ENCODE assay signal across 17 cellular contexts in the genomic region with DNA sequence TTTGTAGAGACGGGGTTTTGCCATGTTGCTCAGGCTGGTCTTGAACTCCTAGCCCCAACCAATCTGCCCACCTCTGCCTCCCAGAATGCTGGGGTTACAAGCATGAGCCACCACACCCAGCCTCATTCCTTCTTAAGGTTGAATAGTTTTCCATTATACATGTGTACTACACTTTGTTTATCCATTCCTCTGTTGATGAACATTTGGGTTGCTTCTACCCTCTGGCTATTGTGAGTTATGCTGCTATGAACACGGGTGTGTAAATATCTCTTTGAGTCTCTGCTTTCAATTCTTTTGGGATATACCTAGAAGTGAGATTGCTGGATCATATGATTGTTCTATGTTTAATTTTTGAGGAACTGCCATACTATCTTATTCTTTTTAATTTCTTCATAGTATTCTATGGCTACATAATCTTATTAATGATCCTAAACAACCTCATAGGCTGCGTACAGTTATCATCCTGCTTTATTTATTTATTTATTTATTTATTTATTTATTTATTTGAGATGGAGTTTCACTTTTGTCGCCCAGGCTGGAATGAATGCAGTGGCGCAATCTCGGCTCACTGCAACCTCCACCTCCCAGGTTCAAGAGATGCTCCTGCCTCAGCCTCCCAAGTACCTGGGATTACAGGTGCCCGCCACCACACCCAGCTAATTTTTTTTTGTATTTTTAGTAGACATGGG. TPM values are rescaled to one million over a fixed set of nuclear protein-coding genes. Genes with fewer than 3 reads are reported as not detected.
DNase-seq lines count a peak whose midpoint lies in the region; ATAC-seq, FAIRE-seq and TF ChIP-seq lines count a peak whose summit lies in the region.
"Had no signal": no experiment of that assay in that cellular context is flagged by ENCODE, and none has a peak within 500 bp of the region (broad histone marks: within the 10 kb centered on the region; RNA-seq: fewer than 3 reads in every experiment).

No MANE protein-coding gene starts in this region.

- H3K9ac ChIP-seq in endodermal cell (ENCODE audit: extremely low read depth, low read length, poor library complexity, severe bottlenecking) (no peak overlapping the region), trophoblast cell (ENCODE audit: low read length) (no peak overlapping the region)

- no peak overlapping the region for H4K8ac ChIP-seq in trophoblast cell (ENCODE audit: low read depth, low read length)

- peaks cover 4% of the 10 kb centered on the region; the same call in 1 of the 3 replicates for H3K4me1 ChIP-seq in A549
- peaks cover 9% of the 10 kb centered on the region for H3K4me1 ChIP-seq in endodermal cell (ENCODE audit: control insufficient read depth, insufficient read depth, low read length)
- peaks cover 5 to 7% of the 10 kb centered on the region in 2 experiments for H3K4me1 ChIP-seq in trophoblast cell (ENCODE audit: control insufficient read depth in 1 of 2, insufficient read depth in 2 of 2, low read length in 2 of 2)
- no peaks in the 10 kb centered on the region for H3K4me1 ChIP-seq in CD8-positive, alpha-beta T cell (ENCODE audit: insufficient read depth, low read length)
- H3K4me1 ChIP-seq: HAP-1 had no signal

- H3K36me3 ChIP-seq in endodermal cell (ENCODE audit: control insufficient read depth, insufficient read depth, low read length) (peaks cover 42% of the 10 kb centered on the region), trophoblast cell (ENCODE audit: control insufficient read depth in 1 of 2, insufficient read depth in 2 of 2, low read length in 2 of 2) (peaks cover 27 to 33% of the 10 kb centered on the region in 2 experiments)
- H3K36me3 ChIP-seq in CD8-positive, alpha-beta T cell (ENCODE audit: insufficient read depth, low read length), result no peaks in the 10 kb centered on the region

- H3K27me3 Mint-ChIP-seq in endodermal cell (ENCODE audit: insufficient read depth), result no peaks in the 10 kb centered on the region
- no peaks in the 10 kb centered on the region for H3K27me3 Mint-ChIP-seq in CD8-positive, alpha-beta T cell (ENCODE audit: low read depth)
- H3K27me3 Mint-ChIP-seq in activated T-cell treated with anti-CD3 and anti-CD28 coated beads, Interleukin-2, amount 50 U/mL, for 72 hours (ENCODE audit: low read depth), result no peaks in the 10 kb centered on the region
- H3K27me3 Mint-ChIP-seq: B cell; CD4-positive, alpha-beta T cell had no signal

- no peak for DNase-seq in A549 (ENCODE audit: low read depth in 1 of 2, low spot score in 1 of 2)
- peak; percentile 64 for DNase-seq in M059J (ENCODE audit: low read depth)
- DNase-seq in endodermal cell, result no peak
- peak; percentile 56 to 83 for DNase-seq in trophoblast cell
- DNase-seq in SK-N-DZ (ENCODE audit: low spot score), result no peak
- no peak for DNase-seq in CD8-positive, alpha-beta T cell
- DNase-seq in activated T-cell treated with anti-CD3 and anti-CD28 coated beads, Interleukin-2, amount 50 U/mL, for 72 hours, result no peak
- DNase-seq: ACHN; CD4-positive, alpha-beta T cell; DMS79; NCI-H1417 treated with DMSO at 0.1 percent for 48 hours; NCI-H2029 treated with DMSO at 0.1 percent for 48 hours; NCI-H526; OCI-M1 had no signal

- H3K27me3 ChIP-seq in endodermal cell (ENCODE audit: control insufficient read depth, insufficient read depth, low read length, poor library complexity, severe bottlenecking) (no peaks in the 10 kb centered on the region), trophoblast cell (ENCODE audit: insufficient read depth, low read length) (no peaks in the 10 kb centered on the region)
- H3K27me3 ChIP-seq in CD8-positive, alpha-beta T cell (ENCODE audit: insufficient read depth, low read length), result no peaks in the 10 kb centered on the region

- no peak overlapping the region for H3K14ac ChIP-seq in trophoblast cell (ENCODE audit: low read length)

- ATAC-seq in A549, result no peak
- ATAC-seq in CD8-positive, alpha-beta T cell, result no peak
- no peak for ATAC-seq in activated T-cell treated with anti-CD3 and anti-CD28 coated beads, Interleukin-2, amount 50 U/mL, for 72 hours (replicated peaks in 1 of 2)

- FAIRE-seq in A549 (lab: Jason Lieb, UNC), result no peak

- TF ChIP-seq POLR2A in A549 (IDR thresholded peaks at IDR 0.05; ENCODE audit: low read length), result no peak

- no peak for TF ChIP-seq CTCF in A549 (IDR thresholded peaks at IDR 0.05)
- TF ChIP-seq CTCF in endodermal cell (conservative IDR thresholded peaks at IDR 0.05), result no peak
- TF ChIP-seq CTCF in CD8-positive, alpha-beta T cell (IDR thresholded peaks at IDR 0.05), result no peak

- no peak overlapping the region for H2BK5ac ChIP-seq in trophoblast cell (ENCODE audit: low read depth, low read length, poor library complexity)

- H3K4me3 Mint-ChIP-seq in endodermal cell, result no peak overlapping the region
- no peak overlapping the region for H3K4me3 Mint-ChIP-seq in CD8-positive, alpha-beta T cell
- no peak overlapping the region for H3K4me3 Mint-ChIP-seq in activated T-cell treated with anti-CD3 and anti-CD28 coated beads, Interleukin-2, amount 50 U/mL, for 72 hours
- H3K4me3 Mint-ChIP-seq: B cell; CD4-positive, alpha-beta T cell had no signal

- H4K12ac ChIP-seq in trophoblast cell (ENCODE audit: low read depth, low read length), result no peak overlapping the region

- H3K4me1 Mint-ChIP-seq in endodermal cell, result peaks cover 12% of the 10 kb centered on the region
- H3K4me1 Mint-ChIP-seq in CD8-positive, alpha-beta T cell (ENCODE audit: low read depth), result no peaks in the 10 kb centered on the region
- H3K4me1 Mint-ChIP-seq in activated T-cell treated with anti-CD3 and anti-CD28 coated beads, Interleukin-2, amount 50 U/mL, for 72 hours (ENCODE audit: low read depth), result peaks cover 8% of the 10 kb centered on the region

- WGBS in A549 (ENCODE audit: missing lambda C conversion rate), result 85% methylated on average over 7 of the region's 7 CpGs
- WGBS in endodermal cell (ENCODE audit: insufficient coverage in 1 of 2, insufficient read length in 1 of 2), 2 experiments, result 94 to 97% methylated on average over 4 to 6 of the region's 7 CpGs
- no CpG with 5 or more reads among the region's 7 CpGs for WGBS in trophoblast cell (ENCODE audit: extremely low coverage, insufficient coverage, insufficient read length)

- intact Hi-C loops in CD8-positive, alpha-beta T cell (cut with DNase I, micrococcal nuclease), result no loop called here

- H3K27ac Mint-ChIP-seq in endodermal cell, result peak overlapping the region; percentile 14
- H3K27ac Mint-ChIP-seq in CD8-positive, alpha-beta T cell, result no peak overlapping the region
- no peak overlapping the region for H3K27ac Mint-ChIP-seq in activated T-cell treated with anti-CD3 and anti-CD28 coated beads, Interleukin-2, amount 50 U/mL, for 72 hours
- H3K27ac Mint-ChIP-seq: CD4-positive, alpha-beta T cell had no signal

- H3K79me2 ChIP-seq in trophoblast cell (ENCODE audit: control insufficient read depth, insufficient read depth, low read length, poor library complexity), result no peaks in the 10 kb centered on the region

- CTCF ChIA-PET in A549 (lab: Yijun Ruan, JAX), result interaction anchor here (1.9 to 2.7 kb wide), 3 partner anchors 11 to 18 kb away, joined by 5 to 11 read pairs (median 10); no protein-coding TSS in a partner anchor
- CTCF ChIA-PET in CD8-positive, alpha-beta T cell (lab: Charles Lee), result no interaction called here

- H3K36me3 Mint-ChIP-seq in endodermal cell (ENCODE audit: low read depth), result peaks cover 52% of the 10 kb centered on the region
- no peaks in the 10 kb centered on the region for H3K36me3 Mint-ChIP-seq in CD8-positive, alpha-beta T cell
- H3K36me3 Mint-ChIP-seq in activated T-cell treated with anti-CD3 and anti-CD28 coated beads, Interleukin-2, amount 50 U/mL, for 72 hours (ENCODE audit: insufficient read depth in 2 of 2), result no peaks in the 10 kb centered on the region

- no peak overlapping the region for H3K4ac ChIP-seq in trophoblast cell (ENCODE audit: low read depth, low read length)

- no peak for TF ChIP-seq EP300 in A549 (IDR thresholded peaks at IDR 0.05)

- H3K9me3 ChIP-seq in A549, result no peaks in the 10 kb centered on the region
- no peaks in the 10 kb centered on the region for H3K9me3 ChIP-seq in endodermal cell (ENCODE audit: control insufficient read depth, low read length)
- H3K9me3 ChIP-seq in trophoblast cell (ENCODE audit: insufficient read depth, low read depth, low read length), result no peaks in the 10 kb centered on the region
- no peaks in the 10 kb centered on the region for H3K9me3 ChIP-seq in CD8-positive, alpha-beta T cell (ENCODE audit: low read length)
- H3K9me3 ChIP-seq: HAP-1 had no signal

- H3K18ac ChIP-seq in trophoblast cell (ENCODE audit: low read length), result no peak overlapping the region

- H3K27ac ChIP-seq in A549 (no peak overlapping the region), endodermal cell (ENCODE audit: low read depth, low read length) (no peak overlapping the region), trophoblast cell (ENCODE audit: low read depth, low read length) (no peak overlapping the region)
- H3K27ac ChIP-seq in CD8-positive, alpha-beta T cell (ENCODE audit: low read depth, low read length), result no peak overlapping the region

- H3K9me3 Mint-ChIP-seq in endodermal cell, result no peaks in the 10 kb centered on the region
- no peaks in the 10 kb centered on the region for H3K9me3 Mint-ChIP-seq in CD8-positive, alpha-beta T cell
- no peaks in the 10 kb centered on the region for H3K9me3 Mint-ChIP-seq in activated T-cell treated with anti-CD3 and anti-CD28 coated beads, Interleukin-2, amount 50 U/mL, for 72 hours
- H3K9me3 Mint-ChIP-seq: CD4-positive, alpha-beta T cell had no signal

- H2BK120ac ChIP-seq in trophoblast cell (ENCODE audit: insufficient read depth, low read length, poor library complexity), result no peak overlapping the region

- H3K4me2 ChIP-seq in A549 (no peak overlapping the region), trophoblast cell (ENCODE audit: low read length) (no peak overlapping the region)

- H2BK12ac ChIP-seq in trophoblast cell (ENCODE audit: low read length), result no peak overlapping the region

- no peak overlapping the region for H2AFZ ChIP-seq in trophoblast cell (ENCODE audit: insufficient read depth, low read length, poor library complexity)

- POLR2A ChIA-PET in A549 (lab: Yijun Ruan, JAX), result no interaction called here
- POLR2A ChIA-PET in CD8-positive, alpha-beta T cell (lab: Charles Lee), result interaction anchor here (0.6 kb wide), 1 partner anchor 361 kb away, joined by 3 read pairs; no protein-coding TSS in a partner anchor

- H4K91ac ChIP-seq in trophoblast cell (ENCODE audit: low read depth, low read length), result no peak overlapping the region

- no peak overlapping the region for H3K23ac ChIP-seq in trophoblast cell (ENCODE audit: low read length)

- peaks cover 2% of the 10 kb centered on the region for H3K79me1 ChIP-seq in trophoblast cell (ENCODE audit: low read length)

- no peak for TF ChIP-seq RAD21 in A549 (conservative IDR thresholded peaks at IDR 0.05 in 1 of 2, IDR thresholded peaks at IDR 0.05 in 1 of 2)

- H3K4me3 ChIP-seq in A549, result no peak overlapping the region
- no peak overlapping the region for H3K4me3 ChIP-seq in endodermal cell (ENCODE audit: low read length)
- H3K4me3 ChIP-seq in trophoblast cell (ENCODE audit: low read depth, low read length), result no peak overlapping the region
- H3K4me3 ChIP-seq in CD8-positive, alpha-beta T cell (ENCODE audit: low read depth, low read length), result no peak overlapping the region
- H3K4me3 ChIP-seq: HAP-1 had no signal

- no peak overlapping the region for H2AK5ac ChIP-seq in trophoblast cell (ENCODE audit: low read length)

RNA-seq across cellular contexts. Expression of a gene that starts 49.2 kb away (rescaled TPM):
- polyA plus RNA-seq in A549 (2011; rRNA removed), result 0.09 and 0.17 TPM in 2 replicates
- polyA plus RNA-seq in A549 (2012; cell fraction: cytosol; rRNA removed), result not detected in 2 replicates
- not detected in 2 replicates for polyA plus RNA-seq in A549 (2012; cell fraction: nucleus; rRNA removed)
- 0.04 TPM in 1 of 3 replicates, not detected in the others for polyA plus RNA-seq in A549 (2017; fragmentation: RNase III; extraction: RNeasy Plus Mini Kit Qiagen cat#74134 plus additional on column Dnase treatment)
- 0.50 TPM in 1 of 2 replicates, not detected in the other for polyA minus RNA-seq in A549 (2011; rRNA and poly(A)+ RNA removed)
- total RNA-seq in M059J (2014; rRNA removed; shearing (Covaris generic)), result not detected in 2 replicates
- total RNA-seq in endodermal cell, result under 1 TPM; 0.18 to 0.24 TPM
- polyA plus RNA-seq in endodermal cell (2013, experiment 1 of 2), result 0.36 TPM
- 0.54 TPM for polyA plus RNA-seq in endodermal cell (2013, experiment 2 of 2)
- 0.03 TPM in 1 of 2 replicates, not detected in the other for polyA plus RNA-seq in trophoblast cell (2013)
- 0.44 and 0.70 TPM in 2 replicates for polyA plus RNA-seq in SK-N-DZ (2014; cell fraction: cytosol; rRNA removed)
- 0.06 and 0.30 TPM in 2 replicates for polyA plus RNA-seq in SK-N-DZ (2014; cell fraction: nucleus; rRNA removed)
- total RNA-seq in CD8-positive, alpha-beta T cell, result not detected
- not detected for total RNA-seq in activated T-cell treated with anti-CD3 and anti-CD28 coated beads, Interleukin-2, amount 50 U/mL, for 72 hours
- total RNA-seq: B cell; CD4-positive, alpha-beta T cell; HT1080 had no signal

RNA-seq across cellular contexts. Expression of a gene that starts 53.1 kb away (rescaled TPM):
- polyA plus RNA-seq in A549 (2011; rRNA removed), result 32.9 and 41.3 TPM in 2 replicates
- polyA plus RNA-seq in A549 (2012; cell fraction: cytosol; rRNA removed), result 19.4 and 20.1 TPM in 2 replicates
- polyA plus RNA-seq in A549 (2012; cell fraction: nucleus; rRNA removed), result 14.9 and 17.0 TPM in 2 replicates
- 37.4 to 38.2 TPM (median 37.9 TPM) in 3 replicates for polyA plus RNA-seq in A549 (2017; fragmentation: RNase III; extraction: RNeasy Plus Mini Kit Qiagen cat#74134 plus additional on column Dnase treatment)
- 11.0 and 11.6 TPM in 2 replicates for polyA minus RNA-seq in A549 (2011; rRNA and poly(A)+ RNA removed)
- 73.1 and 84.9 TPM in 2 replicates for total RNA-seq in M059J (2014; rRNA removed; shearing (Covaris generic))
- total RNA-seq in endodermal cell, result 10 to 100 TPM; 21.4 to 32.4 TPM
- polyA plus RNA-seq in endodermal cell (2013, experiment 1 of 2), result 26.4 TPM
- 23.9 TPM for polyA plus RNA-seq in endodermal cell (2013, experiment 2 of 2)
- 17.6 and 18.6 TPM in 2 replicates for polyA plus RNA-seq in trophoblast cell (2013)
- polyA plus RNA-seq in SK-N-DZ (2014; cell fraction: cytosol; rRNA removed), result 108 and 121 TPM in 2 replicates
- 53.8 and 73.5 TPM in 2 replicates for polyA plus RNA-seq in SK-N-DZ (2014; cell fraction: nucleus; rRNA removed)
- total RNA-seq in CD8-positive, alpha-beta T cell, result 10 to 100 TPM; 12.2 to 13.1 TPM
- total RNA-seq in activated T-cell treated with anti-CD3 and anti-CD28 coated beads, Interleukin-2, amount 50 U/mL, for 72 hours, result 10 to 100 TPM; 30.2 to 35.9 TPM

Comparison
In these comparisons a context has a peak if more than half of its experiments do, and no peak if none do; other contexts are left out.
1. DNase-seq: peak in M059J (single experiment) and trophoblast cell (2 of 2); none in A549 (0 of 2), endodermal cell (single experiment), SK-N-DZ (single experiment), CD8-positive, alpha-beta T cell (0 of 7) and activated T-cell treated with anti-CD3 and anti-CD28 coated beads, Interleukin-2, amount 50 U/mL, for 72 hours (0 of 2).